Comparison of ENCODE assay signal across 14 cellular contexts in the genomic region with DNA sequence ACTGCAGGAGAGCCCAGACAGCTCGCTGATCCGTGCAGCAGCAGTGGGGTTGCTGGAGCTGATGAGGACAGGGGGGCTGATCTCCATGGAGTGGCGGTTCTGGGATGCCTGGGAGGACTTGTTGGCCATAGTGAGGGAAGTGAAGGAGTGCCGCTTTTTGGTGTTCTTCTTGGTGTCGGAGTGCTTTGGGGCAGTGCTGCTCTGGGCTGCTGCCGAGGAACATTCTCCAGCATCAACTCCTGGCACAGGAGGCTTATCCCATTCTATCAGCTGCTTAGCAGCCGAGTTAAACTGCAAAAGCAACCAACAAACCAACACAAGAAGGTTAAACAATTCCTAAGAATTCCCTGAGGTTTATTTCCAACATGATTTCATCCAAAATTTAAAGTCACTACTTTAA.
"Had no signal": no experiment of that assay in that cellular context is flagged by ENCODE, and none has a peak within 500 bp of the region (broad histone marks: within the 10 kb centered on the region; RNA-seq: fewer than 3 reads in every experiment).

No MANE protein-coding gene starts in this region.

- H3K36me3 Mint-ChIP-seq: natural killer cell had no signal

- H3K27ac Mint-ChIP-seq: activated CD8-positive, alpha-beta T cell treated with anti-CD3 and anti-CD28 coated beads for 36 hours; activated T-cell treated with anti-CD3 and anti-CD28 coated beads, Interleukin-2, amount 50 U/mL, for 72 hours; natural killer cell had no signal

- H3K4me1 Mint-ChIP-seq: natural killer cell had no signal

- H3K36me3 ChIP-seq: pancreas had no signal

- H3K9me3 Mint-ChIP-seq: activated CD8-positive, alpha-beta T cell treated with anti-CD3 and anti-CD28 coated beads for 36 hours; activated T-cell treated with anti-CD3 and anti-CD28 coated beads, Interleukin-2, amount 50 U/mL, for 72 hours; natural killer cell had no signal

- H3K27ac ChIP-seq: testis, WERI-Rb-1 had no signal

- DNase-seq: activated CD4-positive, alpha-beta T cell treated with anti-CD3 and anti-CD28 coated beads for 4 hours; activated CD8-positive, alpha-beta memory T cell treated with anti-CD3 and anti-CD28 coated beads, Interleukin-2, amount 50 U/mL, for 4 hours; activated CD8-positive, alpha-beta T cell treated with anti-CD3 and anti-CD28 coated beads for 36 hours; activated T-cell treated with anti-CD3 and anti-CD28 coated beads, Interleukin-2, amount 50 U/mL, for 72 hours; left cardiac atrium; natural killer cell; pancreas; SK-N-SH; stimulated activated CD4-positive, alpha-beta T cell treated with anti-CD3 and anti-CD28 coated beads, Interleukin-12 subunit alpha, Interleukin-12 subunit beta, amount 100 ng/mL, for 4 hours; stimulated activated naive CD8-positive, alpha-beta T cell treated with anti-CD3 and anti-CD28 coated beads, Interleukin-15, Interleukin-2, amounts not matched to agents 100 U/mL and 50 U/mL, for 24 hours; T-helper 1 cell; testis; WERI-Rb-1 had no signal

- H3K9me3 ChIP-seq: pancreas, SK-N-SH, testis had no signal

- H3K4me3 Mint-ChIP-seq: activated CD8-positive, alpha-beta T cell treated with anti-CD3 and anti-CD28 coated beads for 36 hours; activated T-cell treated with anti-CD3 and anti-CD28 coated beads, Interleukin-2, amount 50 U/mL, for 72 hours; natural killer cell had no signal

- H3K4me3 ChIP-seq: pancreas, testis had no signal

- H3K4me1 ChIP-seq: testis had no signal

- ATAC-seq: activated CD8-positive, alpha-beta T cell treated with anti-CD3 and anti-CD28 coated beads for 36 hours; activated T-cell treated with anti-CD3 and anti-CD28 coated beads, Interleukin-2, amount 50 U/mL, for 72 hours; esophagus mucosa; natural killer cell; pancreas; stimulated activated naive CD8-positive, alpha-beta T cell treated with anti-CD3 and anti-CD28 coated beads, Interleukin-15, Interleukin-2, amounts not matched to agents 100 U/mL and 50 U/mL, for 24 hours had no signal

- H3K27me3 ChIP-seq: pancreas, testis had no signal
